ENCODE assay signal across 8 cellular contexts in the genomic region with DNA sequence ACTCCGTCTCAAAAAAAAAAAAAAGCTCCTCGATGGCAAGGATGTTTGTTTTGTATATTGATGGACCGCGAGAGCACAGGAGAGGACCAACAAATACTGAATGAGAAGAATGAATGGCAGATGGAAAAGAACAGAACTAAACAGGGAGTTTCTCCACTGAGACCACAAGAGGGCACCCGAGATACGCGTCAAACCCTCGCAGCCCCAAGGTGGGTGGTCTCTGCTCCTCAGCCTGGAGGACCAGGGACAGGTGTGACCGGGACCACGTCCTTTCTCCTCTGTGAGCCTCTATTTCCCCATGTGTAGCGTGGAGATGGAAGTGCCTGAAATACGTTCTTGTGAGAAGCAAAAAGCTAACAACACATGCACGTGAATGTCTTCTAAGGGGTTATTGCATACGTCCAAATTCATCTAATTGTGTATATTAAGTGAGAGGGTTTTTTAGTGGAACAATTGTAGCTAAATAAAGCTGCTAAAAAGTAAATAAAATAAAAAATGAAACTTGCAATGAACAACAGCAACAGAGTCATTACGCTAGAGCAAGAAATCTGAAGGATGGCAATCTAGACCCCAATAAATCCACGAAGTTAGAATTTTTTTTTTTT. TPM values are rescaled to one million over a fixed set of nuclear protein-coding genes. Genes with fewer than 3 reads are reported as not detected.
DNase-seq lines count a peak whose midpoint lies in the region; ATAC-seq and TF ChIP-seq lines count a peak whose summit lies in the region.

No MANE protein-coding gene starts in this region.

- TF ChIP-seq CTCF in osteocyte (IDR thresholded peaks at IDR 0.05) = peak; percentile 83

- H3K36me3 Mint-ChIP-seq in osteocyte (ENCODE audit: unreplicated experiment) = no peaks in the 10 kb centered on the region

- peak; percentile 34 for DNase-seq in ACHN
- peak; percentile 38 for DNase-seq in EL
- DNase-seq in NCI-H146 treated with DMSO at 0.1 percent for 48 hours (lab: John Stamatoyannopoulos, UW; ENCODE audit: unreplicated experiment) = peak; percentile 34
- DNase-seq in activated CD4-positive, alpha-beta T cell treated with anti-CD3 and anti-CD28 coated beads, Interleukin-2, amount 50 U/mL, for 48 hours = peak; percentile 26 to 40
- peak; percentile 53 for DNase-seq in fibroblast of peridontal ligament (ENCODE audit: extremely low read depth)
- DNase-seq in osteocyte (ENCODE audit: extremely low spot score, unreplicated experiment) = no peak

- no peaks in the 10 kb centered on the region for H3K9me3 Mint-ChIP-seq in osteocyte (ENCODE audit: unreplicated experiment)

- H3K4me1 Mint-ChIP-seq in osteocyte (ENCODE audit: unreplicated experiment) = peaks cover 8% of the 10 kb centered on the region

- no peak overlapping the region for H3K27ac Mint-ChIP-seq in osteocyte (ENCODE audit: unreplicated experiment)

- in situ Hi-C loops in ACHN (cut with HindIII; ENCODE audit: low pct_ligation_motif_present, low pct_unique_long_range_greater_than_20kb, low sequenced_read_pairs) = no loop called here

- H3K4me3 Mint-ChIP-seq in osteocyte (ENCODE audit: unreplicated experiment) = no peak overlapping the region

- peaks cover 23% of the 10 kb centered on the region for H3K27me3 Mint-ChIP-seq in osteocyte (ENCODE audit: unreplicated experiment)

- no peak for ATAC-seq in GM21423 (IDR thresholded peaks at IDR 0.05; ENCODE audit: unreplicated experiment)
- no peak for ATAC-seq in GM18520 (IDR thresholded peaks at IDR 0.05; ENCODE audit: unreplicated experiment)

RNA-seq across cellular contexts. Expression of a gene that starts 8.3 kb away (rescaled TPM):
- total RNA-seq in osteocyte = 72.4 and 85.4 TPM in 2 replicates

RNA-seq across cellular contexts. Expression of a gene that starts 17.9 kb away (rescaled TPM):
- 11.0 and 11.1 TPM in 2 replicates for total RNA-seq in osteocyte

RNA-seq across cellular contexts. Expression of a gene that starts 21.2 kb away (rescaled TPM):
- not detected in 2 replicates for total RNA-seq in osteocyte

RNA-seq across cellular contexts. Expression of a gene that starts 32.4 kb away (rescaled TPM):
- 145 and 192 TPM in 2 replicates for total RNA-seq in osteocyte
